In the genomic region with DNA sequence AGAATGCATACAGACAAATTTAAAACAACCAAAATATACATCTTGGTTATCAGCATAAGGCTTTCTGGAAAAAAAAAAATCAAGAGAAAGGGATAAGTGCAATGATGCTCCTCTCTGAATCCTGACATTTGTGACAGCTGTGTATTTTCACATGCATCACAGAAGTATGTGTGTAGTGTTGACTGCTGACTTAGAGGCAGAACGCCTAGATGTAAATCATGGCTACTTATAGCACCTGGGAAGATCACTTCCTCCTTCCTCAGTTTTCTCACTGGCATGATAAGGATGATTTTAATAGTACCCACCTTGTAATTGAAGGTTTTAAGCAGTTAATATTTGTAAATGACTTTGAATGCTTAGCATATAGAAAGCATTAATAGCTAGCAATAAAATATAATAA, we compare ENCODE assay signal across 16 cellular contexts.
A peak's percentile ranks its signal among the peaks of the same experiment; 100 is the strongest.
DNase-seq lines count a peak whose midpoint lies in the region; ATAC-seq lines count a peak whose summit lies in the region.
"Had no signal": no experiment of that assay in that cellular context is flagged by ENCODE, and none has a peak within 500 bp of the region (broad histone marks: within the 10 kb centered on the region; RNA-seq: fewer than 3 reads in every experiment).

No MANE protein-coding gene starts in this region.

- ATAC-seq in GM18498 (IDR thresholded peaks at IDR 0.05; ENCODE audit: unreplicated experiment) (peak; percentile 34), GM19395 (IDR thresholded peaks at IDR 0.05; ENCODE audit: unreplicated experiment) (peak; percentile 62), HG02588 (IDR thresholded peaks at IDR 0.05; ENCODE audit: unreplicated experiment) (peak; percentile 37), HG03432 (IDR thresholded peaks at IDR 0.05; ENCODE audit: unreplicated experiment) (peak; percentile 38), Right ventricle myocardium inferior (no peak)

- DNase-seq in mesenteric fat pad (ENCODE audit: low spot score) (no peak), head of caudate nucleus (no peak), Right ventricle myocardium inferior (ENCODE audit: missing footprints) (no peak)
- no peak for DNase-seq in stimulated activated CD4-positive, alpha-beta T cell treated with anti-CD3 and anti-CD28 coated beads, Interleukin-4, amount 100 ng/mL, for 1 hour
- DNase-seq: AML-193, Caco-2, DMS79 treated with DMSO at 0.1 percent for 48 hours, GOT3, IMR-90, NCI-H1417, NCI-H1930, NCI-H510A treated with DMSO at 0.1 percent for 48 hours had no signal

- intact Hi-C loops in head of caudate nucleus (cut with DNase I) (no loop called here), Right ventricle myocardium inferior (cut with DNase I) (no loop called here)
